Comparison of ENCODE assay signal across 8 cellular contexts in genomic region chr6:22737331-22737730, GRCh38.
DNase-seq lines count a peak whose midpoint lies in the region; ATAC-seq and TF ChIP-seq lines count a peak whose summit lies in the region.

No MANE protein-coding gene starts in this region.

- no peaks in the 10 kb centered on the region for H4K20me1 ChIP-seq in SK-N-SH (ENCODE audit: insufficient read depth)

- intact Hi-C loops in left ventricle myocardium superior (cut with micrococcal nuclease) = no loop called here
- intact Hi-C loops in sigmoid colon (cut with DNase I) = loop anchor here (5.0 kb wide), 1 partner anchor 1140 kb away; no protein-coding TSS in a partner anchor
- intact Hi-C loops in activated T-helper 2 cell treated with anti-CD3 and anti-CD28 coated beads, Interferon-gamma antibody, Interleukin-2, Interleukin-4, amounts not matched to agents 10 μg/mL and 5 μg/mL and 100 μg/mL, durations not matched to agents 14 hours and 24 hours and 36 hours (cut with micrococcal nuclease) = no loop called here

- TF ChIP-seq CTCF in SK-N-SH (IDR thresholded peaks at IDR 0.05) = peak; percentile 51
- peak in 3 of 4 experiments; percentile 8 to 53 (median 9) for TF ChIP-seq CTCF in sigmoid colon (IDR thresholded peaks at IDR 0.05)

- no peaks in the 10 kb centered on the region for H3K36me3 ChIP-seq in SK-N-SH (replicated peaks in 1 of 2; ENCODE audit: control insufficient read depth in 1 of 2, insufficient read depth in 2 of 2, low read length in 1 of 2)
- H3K36me3 ChIP-seq in sigmoid colon = no peaks in the 10 kb centered on the region

- POLR2A ChIA-PET in SK-N-SH (lab: Yijun Ruan, JAX) = no interaction called here

- peak overlapping the region in 1 of 2 experiments; percentile 45; a peak in 1 of 4 replicates for H3K4me3 ChIP-seq in SK-N-SH (ENCODE audit: low read depth in 2 of 2, low read length in 1 of 2)
- no peak overlapping the region for H3K4me3 ChIP-seq in sigmoid colon

- H3K9me2 ChIP-seq in SK-N-SH = no peaks in the 10 kb centered on the region

- H3K27ac ChIP-seq in SK-N-SH (ENCODE audit: low read depth in 2 of 2, low read length in 1 of 2) (no peak overlapping the region; a peak in 1 of 4 replicates), sigmoid colon (peak overlapping the region in 3 of 4 donors; percentile 37 to 70 (median 50))

- DNase-seq in NCI-H510A treated with DMSO at 0.1 percent for 48 hours (lab: John Stamatoyannopoulos, UW) (peak; percentile 34), NCI-H510A (lab: John Stamatoyannopoulos, UW) (no peak), SK-N-SH (no peak), left ventricle myocardium superior (no peak), sigmoid colon (peak; percentile 65), T-helper 17 cell (no peak)
- DNase-seq in stimulated activated CD4-positive, alpha-beta T cell treated with anti-CD3 and anti-CD28 coated beads, Interleukin-1b, Interleukin-23, amount 100 ng/mL, for 48 hours = no peak
- no peak for DNase-seq in activated T-helper 2 cell treated with anti-CD3 and anti-CD28 coated beads, Interferon-gamma antibody, Interleukin-2, Interleukin-4, amounts not matched to agents 10 μg/mL and 5 μg/mL and 100 μg/mL, durations not matched to agents 14 hours and 24 hours and 36 hours (ENCODE audit: low spot score)

- TF ChIP-seq RAD21 in SK-N-SH (IDR thresholded peaks at IDR 0.05; ENCODE audit: low read length) = peak; percentile 69

- H3K9me3 ChIP-seq in SK-N-SH (no peaks in the 10 kb centered on the region), sigmoid colon (no peaks in the 10 kb centered on the region), T-helper 17 cell (ENCODE audit: control insufficient read depth, low read length, poor library complexity, severe bottlenecking) (no peaks in the 10 kb centered on the region)

- no peaks in the 10 kb centered on the region; a peak in 1 of 4 replicates for H3K4me1 ChIP-seq in SK-N-SH (ENCODE audit: control insufficient read depth in 1 of 2, insufficient read depth in 2 of 2, low read depth in 1 of 2, low read length in 1 of 2)
- H3K4me1 ChIP-seq in sigmoid colon = peaks cover 0 to 20% (median 11%) of the 10 kb centered on the region in 4 donors

- no peaks in the 10 kb centered on the region for H3F3A ChIP-seq in SK-N-SH (replicated peaks; ENCODE audit: insufficient read depth)

- H3K27ac Mint-ChIP-seq in T-helper 17 cell = no peak overlapping the region
- no peak overlapping the region for H3K27ac Mint-ChIP-seq in activated T-helper 2 cell treated with anti-CD3 and anti-CD28 coated beads, Interferon-gamma antibody, Interleukin-2, Interleukin-4, amounts not matched to agents 10 μg/mL and 5 μg/mL and 100 μg/mL, durations not matched to agents 14 hours and 24 hours and 36 hours

- H3K27me3 ChIP-seq in SK-N-SH (ENCODE audit: insufficient read depth) (no peaks in the 10 kb centered on the region), sigmoid colon (no peaks in the 10 kb centered on the region)

- TF ChIP-seq EP300 in SK-N-SH (IDR thresholded peaks at IDR 0.05; ENCODE audit: borderline replicate concordance in 1 of 2, low read depth in 1 of 2, low read length in 1 of 2) = no peak
- TF ChIP-seq EP300 in sigmoid colon (IDR thresholded peaks at IDR 0.05) = no peak

- H3K79me2 ChIP-seq in SK-N-SH (ENCODE audit: insufficient read depth) = no peaks in the 10 kb centered on the region

- ATAC-seq in left ventricle myocardium superior = peak; percentile 49
- ATAC-seq in T-helper 17 cell = no peak

- no peaks in the 10 kb centered on the region for H3K9me3 Mint-ChIP-seq in activated T-helper 2 cell treated with anti-CD3 and anti-CD28 coated beads, Interferon-gamma antibody, Interleukin-2, Interleukin-4, amounts not matched to agents 10 μg/mL and 5 μg/mL and 100 μg/mL, durations not matched to agents 14 hours and 24 hours and 36 hours

- H3K4me2 ChIP-seq in SK-N-SH = no peak overlapping the region

- no peaks in the 10 kb centered on the region for H3K36me3 Mint-ChIP-seq in T-helper 17 cell (ENCODE audit: low read depth)
- H3K36me3 Mint-ChIP-seq in activated T-helper 2 cell treated with anti-CD3 and anti-CD28 coated beads, Interferon-gamma antibody, Interleukin-2, Interleukin-4, amounts not matched to agents 10 μg/mL and 5 μg/mL and 100 μg/mL, durations not matched to agents 14 hours and 24 hours and 36 hours (ENCODE audit: low read depth) = no peaks in the 10 kb centered on the region

- no peak overlapping the region for H3K9ac ChIP-seq in SK-N-SH

- H3K27me3 Mint-ChIP-seq in T-helper 17 cell = no peaks in the 10 kb centered on the region
- no peaks in the 10 kb centered on the region for H3K27me3 Mint-ChIP-seq in activated T-helper 2 cell treated with anti-CD3 and anti-CD28 coated beads, Interferon-gamma antibody, Interleukin-2, Interleukin-4, amounts not matched to agents 10 μg/mL and 5 μg/mL and 100 μg/mL, durations not matched to agents 14 hours and 24 hours and 36 hours (ENCODE audit: low read depth)

- TF ChIP-seq POLR2A in sigmoid colon (IDR thresholded peaks at IDR 0.05) = no peak

- no peaks in the 10 kb centered on the region for H3K4me1 Mint-ChIP-seq in T-helper 17 cell
- no peaks in the 10 kb centered on the region for H3K4me1 Mint-ChIP-seq in activated T-helper 2 cell treated with anti-CD3 and anti-CD28 coated beads, Interferon-gamma antibody, Interleukin-2, Interleukin-4, amounts not matched to agents 10 μg/mL and 5 μg/mL and 100 μg/mL, durations not matched to agents 14 hours and 24 hours and 36 hours (ENCODE audit: low read depth)

- no peak overlapping the region for H3K4me3 Mint-ChIP-seq in T-helper 17 cell
- H3K4me3 Mint-ChIP-seq in activated T-helper 2 cell treated with anti-CD3 and anti-CD28 coated beads, Interferon-gamma antibody, Interleukin-2, Interleukin-4, amounts not matched to agents 10 μg/mL and 5 μg/mL and 100 μg/mL, durations not matched to agents 14 hours and 24 hours and 36 hours (ENCODE audit: low read depth) = no peak overlapping the region

- H2AFZ ChIP-seq in SK-N-SH (ENCODE audit: low read depth) = no peak overlapping the region

- 58% methylated on average over 5 of the region's 5 CpGs for WGBS in SK-N-SH (ENCODE audit: low lambda C conversion rate)
- 44 to 55% methylated on average over 5 of the region's 5 CpGs for WGBS in sigmoid colon, 2 donors

- CTCF ChIA-PET in SK-N-SH (lab: Yijun Ruan, JAX) = interaction anchor here (1.0 to 1.4 kb wide), 6 partner anchors 10 to 590 kb away, joined by 3 read pairs; no protein-coding TSS in a partner anchor

TF ChIP-seq in SK-N-SH, 30 proteins besides CTCF, POLR2A, EP300 and RAD21:
- TF ChIP-seq GABPA (IDR thresholded peaks at IDR 0.05; ENCODE audit: low read depth) (no peak), FOSL2 (IDR thresholded peaks at IDR 0.05; ENCODE audit: borderline replicate concordance, low read depth) (no peak), GATA2 (CRISPR knock-in tag; IDR thresholded peaks at IDR 0.05) (no peak), REST (IDR thresholded peaks at IDR 0.05; ENCODE audit: low read depth, low read length) (no peak), SMC3 (IDR thresholded peaks at IDR 0.05; ENCODE audit: low read depth, low read length) (peak; percentile 40), YY1 (IDR thresholded peaks at IDR 0.05; ENCODE audit: low read depth) (no peak)

Comparison
In these comparisons a context has a peak if more than half of its experiments do, and no peak if none do; other contexts are left out.
1. DNase-seq: peak in NCI-H510A treated with DMSO at 0.1 percent for 48 hours (single experiment) and sigmoid colon (single experiment); none in NCI-H510A (single experiment), SK-N-SH (single experiment), left ventricle myocardium superior (single experiment), stimulated activated CD4-positive, alpha-beta T cell treated with anti-CD3 and anti-CD28 coated beads, Interleukin-1b, Interleukin-23, amount 100 ng/mL, for 48 hours (single experiment), T-helper 17 cell (0 of 3) and activated T-helper 2 cell treated with anti-CD3 and anti-CD28 coated beads, Interferon-gamma antibody, Interleukin-2, Interleukin-4, amounts not matched to agents 10 μg/mL and 5 μg/mL and 100 μg/mL, durations not matched to agents 14 hours and 24 hours and 36 hours (single experiment).
2. H3K27ac ChIP-seq: peak in sigmoid colon (3 of 4); none in SK-N-SH (0 of 2).